In the genomic region with DNA sequence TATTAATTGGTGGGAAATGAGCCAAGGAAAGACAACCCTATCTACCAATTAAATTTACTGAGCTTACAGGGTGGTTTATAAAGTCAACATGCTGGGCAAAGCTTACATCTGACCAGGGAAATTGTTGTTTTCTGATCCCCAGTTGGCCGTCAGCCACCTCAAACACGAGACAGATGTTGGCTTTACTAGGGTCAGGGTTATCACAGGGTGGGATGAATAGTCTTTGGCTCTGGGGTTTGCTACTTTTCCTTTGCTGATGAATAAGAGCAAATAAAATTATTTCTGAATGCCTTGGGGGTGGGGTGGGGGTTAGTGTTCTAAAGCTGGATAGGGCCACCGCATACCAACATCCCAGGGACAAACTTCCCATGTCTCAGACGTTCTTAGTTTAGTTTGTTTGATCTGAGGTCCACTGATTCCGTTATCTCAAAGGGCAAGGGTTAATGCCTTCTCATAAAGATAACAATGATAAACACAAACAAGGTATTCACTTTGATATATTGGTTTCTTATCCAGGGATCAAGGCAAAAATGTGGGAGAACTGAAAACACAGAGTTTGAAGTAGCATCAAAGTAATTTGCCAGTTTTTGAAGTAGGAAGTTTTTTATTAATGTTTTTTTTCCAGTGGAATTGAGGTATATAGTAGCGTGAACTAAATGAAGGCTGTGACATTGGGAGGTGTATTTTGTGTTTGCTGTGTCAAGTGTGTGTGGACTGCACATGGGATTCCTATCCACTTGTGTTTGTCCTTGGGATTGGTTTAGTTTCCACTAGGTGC, we compare ENCODE assay signal across 1 cellular context.
TF ChIP-seq lines count a peak whose summit lies in the region.

No MANE protein-coding gene starts in this region.

TF ChIP-seq in HEK293, 187 proteins besides CTCF, POLR2A, EP300 and RAD21 (continued from another document and continues in another):
- TF ChIP-seq, protein P1, sequence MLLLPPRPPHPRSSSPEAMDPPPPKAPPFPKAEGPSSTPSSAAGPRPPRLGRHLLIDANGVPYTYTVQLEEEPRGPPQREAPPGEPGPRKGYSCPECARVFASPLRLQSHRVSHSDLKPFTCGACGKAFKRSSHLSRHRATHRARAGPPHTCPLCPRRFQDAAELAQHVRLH (tag by site-specific recombination; IDR thresholded peaks at IDR 0.05): peak; percentile 64
- TF ChIP-seq ZNF670 (tag by site-specific recombination; IDR thresholded peaks at IDR 0.05; ENCODE audit: low read depth) (no peak), ZNF394 (tag by site-specific recombination; IDR thresholded peaks at IDR 0.05; ENCODE audit: borderline replicate concordance) (no peak), ZNF266 (tag by site-specific recombination; IDR thresholded peaks at IDR 0.05; ENCODE audit: low read depth) (no peak), ZNF777 (tag by site-specific recombination; IDR thresholded peaks at IDR 0.05; ENCODE audit: borderline replicate concordance) (no peak), ZNF48 (tag by site-specific recombination; IDR thresholded peaks at IDR 0.05) (no peak), BCL6B (tag by site-specific recombination; IDR thresholded peaks at IDR 0.05) (0 out of 2 replicates have a peak, but pooled peaks have one; percentile 2), HOXA7 (CRISPR knock-in tag; IDR thresholded peaks at IDR 0.05; ENCODE audit: borderline replicate concordance) (no peak), HOXC10 (CRISPR knock-in tag; IDR thresholded peaks at IDR 0.05) (no peak), MEIS1 (CRISPR knock-in tag; IDR thresholded peaks at IDR 0.05; ENCODE audit: borderline replicate concordance) (no peak), ZNF645 (tag by site-specific recombination; IDR thresholded peaks at IDR 0.05) (0 out of 2 replicates have a peak, but pooled peaks have one; percentile 52), ZNF121 (tag by site-specific recombination; IDR thresholded peaks at IDR 0.05) (no peak), ZNF2 (tag by site-specific recombination; IDR thresholded peaks at IDR 0.05) (no peak), ZFP69B (tag by site-specific recombination; IDR thresholded peaks at IDR 0.05) (peak; percentile 37; the same call in 1 of the 2 replicates), GLI4 (tag by site-specific recombination; IDR thresholded peaks at IDR 0.05) (no peak), ZNF335 (tag by site-specific recombination; conservative IDR thresholded peaks at IDR 0.05) (peak; percentile 33), ZNF514 (tag by site-specific recombination; IDR thresholded peaks at IDR 0.05) (no peak), ZNF311 (tag by site-specific recombination; IDR thresholded peaks at IDR 0.05; ENCODE audit: borderline replicate concordance) (no peak), ZNF175 (tag by site-specific recombination; IDR thresholded peaks at IDR 0.05) (no peak), ZBTB7A (tag by site-specific recombination; IDR thresholded peaks at IDR 0.05; ENCODE audit: low read depth) (no peak), ZFP37 (tag by site-specific recombination; IDR thresholded peaks at IDR 0.05) (no peak), ZNF274 (IDR thresholded peaks at IDR 0.05; ENCODE audit: low read length) (no peak), ZNF274 (tag by site-specific recombination; IDR thresholded peaks at IDR 0.05; ENCODE audit: borderline replicate concordance) (no peak), SETDB1 (IDR thresholded peaks at IDR 0.05; ENCODE audit: insufficient read length, low read length) (no peak), ZNF677 (tag by site-specific recombination; IDR thresholded peaks at IDR 0.05) (no peak), ZNF664 (tag by site-specific recombination; IDR thresholded peaks at IDR 0.05) (0 out of 2 replicates have a peak, but pooled peaks have one; percentile 6), ZNF404 (tag by site-specific recombination; IDR thresholded peaks at IDR 0.05) (no peak), ZNF76 (tag by site-specific recombination; IDR thresholded peaks at IDR 0.05; ENCODE audit: borderline replicate concordance, low read depth) (no peak), REPIN1 (tag by site-specific recombination; IDR thresholded peaks at IDR 0.05; ENCODE audit: low read depth) (no peak), ZNF785 (tag by site-specific recombination; IDR thresholded peaks at IDR 0.05) (no peak), ZNF354C (tag by site-specific recombination; IDR thresholded peaks at IDR 0.05; ENCODE audit: borderline replicate concordance, low read depth) (no peak), SCRT1 (tag by site-specific recombination; IDR thresholded peaks at IDR 0.05; ENCODE audit: borderline replicate concordance) (no peak), ZNF654 (tag by site-specific recombination; IDR thresholded peaks at IDR 0.05; ENCODE audit: low read depth) (no peak), ZNF521 (tag by site-specific recombination; IDR thresholded peaks at IDR 0.05) (no peak), GLI2 (tag by site-specific recombination; IDR thresholded peaks at IDR 0.05; ENCODE audit: borderline replicate concordance, low read depth) (peak; percentile 85), ZNF211 (tag by site-specific recombination; IDR thresholded peaks at IDR 0.05; ENCODE audit: low read depth) (no peak), FEZF1 (tag by site-specific recombination; IDR thresholded peaks at IDR 0.05) (peak; percentile 94), ZNF791 (tag by site-specific recombination; IDR thresholded peaks at IDR 0.05) (no peak), WT1 (tag by site-specific recombination; IDR thresholded peaks at IDR 0.05) (peak; percentile 63; the same call in 1 of the 2 replicates), YY2 (tag by site-specific recombination; IDR thresholded peaks at IDR 0.05) (no peak; the same call in 1 of the 2 replicates), ZNF624 (tag by site-specific recombination; IDR thresholded peaks at IDR 0.05) (no peak), ZNF776 (tag by site-specific recombination; IDR thresholded peaks at IDR 0.05; ENCODE audit: borderline replicate concordance) (no peak), KLF10 (tag by site-specific recombination; IDR thresholded peaks at IDR 0.05) (peak; percentile 74), ZNF596 (tag by site-specific recombination; IDR thresholded peaks at IDR 0.05) (peak; percentile 32; the same call in 1 of the 2 replicates)
- TF ChIP-seq, protein P2, sequence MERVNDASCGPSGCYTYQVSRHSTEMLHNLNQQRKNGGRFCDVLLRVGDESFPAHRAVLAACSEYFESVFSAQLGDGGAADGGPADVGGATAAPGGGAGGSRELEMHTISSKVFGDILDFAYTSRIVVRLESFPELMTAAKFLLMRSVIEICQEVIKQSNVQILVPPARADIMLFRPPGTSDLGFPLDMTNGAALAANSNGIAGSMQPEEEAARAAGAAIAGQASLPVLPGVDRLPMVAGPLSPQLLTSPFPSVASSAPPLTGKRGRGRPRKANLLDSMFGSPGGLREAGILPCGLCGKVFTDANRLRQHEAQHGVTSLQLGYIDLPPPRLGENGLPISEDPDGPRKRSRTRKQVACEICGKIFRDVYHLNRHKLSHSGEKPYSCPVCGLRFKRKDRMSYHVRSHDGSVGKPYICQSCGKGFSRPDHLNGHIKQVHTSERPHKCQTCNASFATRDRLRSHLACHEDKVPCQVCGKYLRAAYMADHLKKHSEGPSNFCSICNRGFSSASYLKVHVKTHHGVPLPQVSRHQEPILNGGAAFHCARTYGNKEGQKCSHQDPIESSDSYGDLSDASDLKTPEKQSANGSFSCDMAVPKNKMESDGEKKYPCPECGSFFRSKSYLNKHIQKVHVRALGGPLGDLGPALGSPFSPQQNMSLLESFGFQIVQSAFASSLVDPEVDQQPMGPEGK (tag by site-specific recombination; IDR thresholded peaks at IDR 0.05): peak; percentile 34; the same call in 1 of the 2 replicates
- TF ChIP-seq, protein P3, sequence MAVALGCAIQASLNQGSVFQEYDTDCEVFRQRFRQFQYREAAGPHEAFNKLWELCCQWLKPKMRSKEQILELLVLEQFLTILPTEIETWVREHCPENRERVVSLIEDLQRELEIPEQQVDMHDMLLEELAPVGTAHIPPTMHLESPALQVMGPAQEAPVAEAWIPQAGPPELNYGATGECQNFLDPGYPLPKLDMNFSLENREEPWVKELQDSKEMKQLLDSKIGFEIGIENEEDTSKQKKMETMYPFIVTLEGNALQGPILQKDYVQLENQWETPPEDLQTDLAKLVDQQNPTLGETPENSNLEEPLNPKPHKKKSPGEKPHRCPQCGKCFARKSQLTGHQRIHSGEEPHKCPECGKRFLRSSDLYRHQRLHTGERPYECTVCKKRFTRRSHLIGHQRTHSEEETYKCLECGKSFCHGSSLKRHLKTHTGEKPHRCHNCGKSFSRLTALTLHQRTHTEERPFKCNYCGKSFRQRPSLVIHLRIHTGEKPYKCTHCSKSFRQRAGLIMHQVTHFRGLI (tag by site-specific recombination; IDR thresholded peaks at IDR 0.05): no peak; the same call in 1 of the 2 replicates
- TF ChIP-seq, protein P4, sequence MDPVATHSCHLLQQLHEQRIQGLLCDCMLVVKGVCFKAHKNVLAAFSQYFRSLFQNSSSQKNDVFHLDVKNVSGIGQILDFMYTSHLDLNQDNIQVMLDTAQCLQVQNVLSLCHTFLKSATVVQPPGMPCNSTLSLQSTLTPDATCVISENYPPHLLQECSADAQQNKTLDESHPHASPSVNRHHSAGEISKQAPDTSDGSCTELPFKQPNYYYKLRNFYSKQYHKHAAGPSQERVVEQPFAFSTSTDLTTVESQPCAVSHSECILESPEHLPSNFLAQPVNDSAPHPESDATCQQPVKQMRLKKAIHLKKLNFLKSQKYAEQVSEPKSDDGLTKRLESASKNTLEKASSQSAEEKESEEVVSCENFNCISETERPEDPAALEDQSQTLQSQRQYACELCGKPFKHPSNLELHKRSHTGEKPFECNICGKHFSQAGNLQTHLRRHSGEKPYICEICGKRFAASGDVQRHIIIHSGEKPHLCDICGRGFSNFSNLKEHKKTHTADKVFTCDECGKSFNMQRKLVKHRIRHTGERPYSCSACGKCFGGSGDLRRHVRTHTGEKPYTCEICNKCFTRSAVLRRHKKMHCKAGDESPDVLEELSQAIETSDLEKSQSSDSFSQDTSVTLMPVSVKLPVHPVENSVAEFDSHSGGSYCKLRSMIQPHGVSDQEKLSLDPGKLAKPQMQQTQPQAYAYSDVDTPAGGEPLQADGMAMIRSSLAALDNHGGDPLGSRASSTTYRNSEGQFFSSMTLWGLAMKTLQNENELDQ (tag by site-specific recombination; IDR thresholded peaks at IDR 0.05; ENCODE audit: low read depth): no peak
- TF ChIP-seq, protein P5, sequence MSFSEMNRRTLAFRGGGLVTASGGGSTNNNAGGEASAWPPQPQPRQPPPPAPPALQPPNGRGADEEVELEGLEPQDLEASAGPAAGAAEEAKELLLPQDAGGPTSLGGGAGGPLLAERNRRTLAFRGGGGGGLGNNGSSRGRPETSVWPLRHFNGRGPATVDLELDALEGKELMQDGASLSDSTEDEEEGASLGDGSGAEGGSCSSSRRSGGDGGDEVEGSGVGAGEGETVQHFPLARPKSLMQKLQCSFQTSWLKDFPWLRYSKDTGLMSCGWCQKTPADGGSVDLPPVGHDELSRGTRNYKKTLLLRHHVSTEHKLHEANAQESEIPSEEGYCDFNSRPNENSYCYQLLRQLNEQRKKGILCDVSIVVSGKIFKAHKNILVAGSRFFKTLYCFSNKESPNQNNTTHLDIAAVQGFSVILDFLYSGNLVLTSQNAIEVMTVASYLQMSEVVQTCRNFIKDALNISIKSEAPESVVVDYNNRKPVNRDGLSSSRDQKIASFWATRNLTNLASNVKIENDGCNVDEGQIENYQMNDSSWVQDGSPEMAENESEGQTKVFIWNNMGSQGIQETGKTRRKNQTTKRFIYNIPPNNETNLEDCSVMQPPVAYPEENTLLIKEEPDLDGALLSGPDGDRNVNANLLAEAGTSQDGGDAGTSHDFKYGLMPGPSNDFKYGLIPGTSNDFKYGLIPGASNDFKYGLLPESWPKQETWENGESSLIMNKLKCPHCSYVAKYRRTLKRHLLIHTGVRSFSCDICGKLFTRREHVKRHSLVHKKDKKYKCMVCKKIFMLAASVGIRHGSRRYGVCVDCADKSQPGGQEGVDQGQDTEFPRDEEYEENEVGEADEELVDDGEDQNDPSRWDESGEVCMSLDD (tag by site-specific recombination; IDR thresholded peaks at IDR 0.05): no peak
- TF ChIP-seq, protein P6, sequence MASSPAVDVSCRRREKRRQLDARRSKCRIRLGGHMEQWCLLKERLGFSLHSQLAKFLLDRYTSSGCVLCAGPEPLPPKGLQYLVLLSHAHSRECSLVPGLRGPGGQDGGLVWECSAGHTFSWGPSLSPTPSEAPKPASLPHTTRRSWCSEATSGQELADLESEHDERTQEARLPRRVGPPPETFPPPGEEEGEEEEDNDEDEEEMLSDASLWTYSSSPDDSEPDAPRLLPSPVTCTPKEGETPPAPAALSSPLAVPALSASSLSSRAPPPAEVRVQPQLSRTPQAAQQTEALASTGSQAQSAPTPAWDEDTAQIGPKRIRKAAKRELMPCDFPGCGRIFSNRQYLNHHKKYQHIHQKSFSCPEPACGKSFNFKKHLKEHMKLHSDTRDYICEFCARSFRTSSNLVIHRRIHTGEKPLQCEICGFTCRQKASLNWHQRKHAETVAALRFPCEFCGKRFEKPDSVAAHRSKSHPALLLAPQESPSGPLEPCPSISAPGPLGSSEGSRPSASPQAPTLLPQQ (tag by site-specific recombination; IDR thresholded peaks at IDR 0.05): peak; percentile 37
